ENCODE assay signal across 1 cellular context in the genomic region with DNA sequence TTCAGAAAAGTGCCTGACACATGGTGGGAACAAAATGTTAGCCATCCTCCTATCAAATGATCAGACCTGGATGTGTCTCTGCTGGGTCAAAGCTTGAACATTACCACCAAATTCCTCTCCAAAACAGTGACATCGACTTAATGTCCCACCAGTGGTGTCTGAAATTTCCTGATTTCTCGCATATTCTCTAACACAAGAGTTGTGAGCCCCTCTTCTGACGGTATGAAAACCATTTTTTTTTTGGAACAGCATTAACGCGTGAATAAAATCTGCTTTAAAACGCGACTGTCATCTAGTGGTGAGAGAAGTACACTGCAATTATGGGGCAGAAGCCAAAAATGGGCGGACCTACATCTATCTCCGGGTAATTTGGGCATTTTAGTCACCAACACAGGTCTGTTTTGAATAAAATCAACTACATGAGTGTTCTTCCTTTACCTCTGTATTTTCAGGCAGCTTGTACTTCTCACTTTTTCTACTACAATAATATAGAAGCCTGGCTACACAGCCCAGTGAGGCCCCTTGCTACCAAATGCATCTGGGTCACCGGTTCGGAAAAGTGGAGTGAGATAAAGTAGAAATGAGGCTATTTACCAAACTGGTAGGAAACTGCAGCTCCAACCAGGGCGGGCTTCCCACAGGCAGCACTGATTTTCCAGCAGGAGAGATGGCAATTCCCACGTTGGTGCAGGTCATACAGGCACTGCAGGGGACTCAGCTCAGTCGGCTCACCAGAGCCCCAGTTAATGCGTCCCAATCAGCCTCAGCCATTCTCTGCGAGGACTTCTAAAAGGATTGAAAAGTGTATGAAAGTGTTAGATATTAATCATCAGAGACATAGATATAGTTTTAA.
TF ChIP-seq lines count a peak whose summit lies in the region.

No MANE protein-coding gene starts in this region.

TF ChIP-seq in HepG2, 621 proteins besides CTCF, POLR2A, EP300 and RAD21 (continued from another document and continues in another):
- TF ChIP-seq, protein P1, sequence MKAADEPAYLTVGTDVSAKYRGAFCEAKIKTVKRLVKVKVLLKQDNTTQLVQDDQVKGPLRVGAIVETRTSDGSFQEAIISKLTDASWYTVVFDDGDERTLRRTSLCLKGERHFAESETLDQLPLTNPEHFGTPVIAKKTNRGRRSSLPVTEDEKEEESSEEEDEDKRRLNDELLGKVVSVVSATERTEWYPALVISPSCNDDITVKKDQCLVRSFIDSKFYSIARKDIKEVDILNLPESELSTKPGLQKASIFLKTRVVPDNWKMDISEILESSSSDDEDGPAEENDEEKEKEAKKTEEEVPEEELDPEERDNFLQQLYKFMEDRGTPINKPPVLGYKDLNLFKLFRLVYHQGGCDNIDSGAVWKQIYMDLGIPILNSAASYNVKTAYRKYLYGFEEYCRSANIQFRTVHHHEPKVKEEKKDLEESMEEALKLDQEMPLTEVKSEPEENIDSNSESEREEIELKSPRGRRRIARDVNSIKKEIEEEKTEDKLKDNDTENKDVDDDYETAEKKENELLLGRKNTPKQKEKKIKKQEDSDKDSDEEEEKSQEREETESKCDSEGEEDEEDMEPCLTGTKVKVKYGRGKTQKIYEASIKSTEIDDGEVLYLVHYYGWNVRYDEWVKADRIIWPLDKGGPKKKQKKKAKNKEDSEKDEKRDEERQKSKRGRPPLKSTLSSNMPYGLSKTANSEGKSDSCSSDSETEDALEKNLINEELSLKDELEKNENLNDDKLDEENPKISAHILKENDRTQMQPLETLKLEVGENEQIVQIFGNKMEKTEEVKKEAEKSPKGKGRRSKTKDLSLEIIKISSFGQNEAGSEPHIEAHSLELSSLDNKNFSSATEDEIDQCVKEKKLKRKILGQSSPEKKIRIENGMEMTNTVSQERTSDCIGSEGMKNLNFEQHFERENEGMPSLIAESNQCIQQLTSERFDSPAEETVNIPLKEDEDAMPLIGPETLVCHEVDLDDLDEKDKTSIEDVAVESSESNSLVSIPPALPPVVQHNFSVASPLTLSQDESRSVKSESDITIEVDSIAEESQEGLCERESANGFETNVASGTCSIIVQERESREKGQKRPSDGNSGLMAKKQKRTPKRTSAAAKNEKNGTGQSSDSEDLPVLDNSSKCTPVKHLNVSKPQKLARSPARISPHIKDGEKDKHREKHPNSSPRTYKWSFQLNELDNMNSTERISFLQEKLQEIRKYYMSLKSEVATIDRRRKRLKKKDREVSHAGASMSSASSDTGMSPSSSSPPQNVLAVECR (CRISPR knock-in tag; IDR thresholded peaks at IDR 0.05; ENCODE audit: borderline replicate concordance), result peak; percentile 39; the same call in 1 of the 2 replicates
- TF ChIP-seq GATAD2A (CRISPR knock-in tag; IDR thresholded peaks at IDR 0.05) (peak; percentile 64), KMT2B (CRISPR knock-in tag; IDR thresholded peaks at IDR 0.05) (0 out of 2 replicates have a peak, but pooled peaks have one; percentile 47), MAZ (IDR thresholded peaks at IDR 0.05; ENCODE audit: borderline replicate concordance, low read depth, low read length) (0 out of 2 replicates have a peak, but pooled peaks have one; percentile 25), MAZ (CRISPR knock-in tag; IDR thresholded peaks at IDR 0.05; ENCODE audit: low read depth) (no peak), ELF3 (CRISPR knock-in tag; IDR thresholded peaks at IDR 0.05) (peak; percentile 58; the same call in 1 of the 2 replicates), MIER3 (CRISPR knock-in tag; IDR thresholded peaks at IDR 0.05; ENCODE audit: borderline replicate concordance) (peak; percentile 49), ZNF501 (CRISPR knock-in tag; IDR thresholded peaks at IDR 0.05) (peak; percentile 27; the same call in 1 of the 2 replicates), SOX6 (IDR thresholded peaks at IDR 0.05) (no peak), SOX6 (CRISPR knock-in tag; IDR thresholded peaks at IDR 0.05) (peak; percentile 43; the same call in 1 of the 2 replicates), ZNF17 (CRISPR knock-in tag; IDR thresholded peaks at IDR 0.05) (no peak), SRF (IDR thresholded peaks at IDR 0.05; ENCODE audit: low read depth, low read length) (peak; percentile 51; the same call in 1 of the 2 replicates), YY1 (IDR thresholded peaks at IDR 0.05; ENCODE audit: insufficient read depth, insufficient replicate concordance, low read depth, low read length) (peak; percentile 12), FOSL2 (CRISPR knock-in tag; IDR thresholded peaks at IDR 0.05) (peak; percentile 35; the same call in 1 of the 2 replicates), ZMYM4 (CRISPR knock-in tag; IDR thresholded peaks at IDR 0.05) (no peak), SMC3 (IDR thresholded peaks at IDR 0.05; ENCODE audit: low read length) (peak; percentile 98), HOXA5 (CRISPR knock-in tag; IDR thresholded peaks at IDR 0.05) (peak; percentile 62; the same call in 1 of the 2 replicates), ZNF788 (CRISPR knock-in tag; IDR thresholded peaks at IDR 0.05; ENCODE audit: borderline replicate concordance) (0 out of 2 replicates have a peak, but pooled peaks have one; percentile 37), SMAD3 (CRISPR knock-in tag; IDR thresholded peaks at IDR 0.05) (0 out of 2 replicates have a peak, but pooled peaks have one; percentile 82), RELA (CRISPR knock-in tag; IDR thresholded peaks at IDR 0.05) (0 out of 2 replicates have a peak, but pooled peaks have one; percentile 59)
- TF ChIP-seq, protein P2, sequence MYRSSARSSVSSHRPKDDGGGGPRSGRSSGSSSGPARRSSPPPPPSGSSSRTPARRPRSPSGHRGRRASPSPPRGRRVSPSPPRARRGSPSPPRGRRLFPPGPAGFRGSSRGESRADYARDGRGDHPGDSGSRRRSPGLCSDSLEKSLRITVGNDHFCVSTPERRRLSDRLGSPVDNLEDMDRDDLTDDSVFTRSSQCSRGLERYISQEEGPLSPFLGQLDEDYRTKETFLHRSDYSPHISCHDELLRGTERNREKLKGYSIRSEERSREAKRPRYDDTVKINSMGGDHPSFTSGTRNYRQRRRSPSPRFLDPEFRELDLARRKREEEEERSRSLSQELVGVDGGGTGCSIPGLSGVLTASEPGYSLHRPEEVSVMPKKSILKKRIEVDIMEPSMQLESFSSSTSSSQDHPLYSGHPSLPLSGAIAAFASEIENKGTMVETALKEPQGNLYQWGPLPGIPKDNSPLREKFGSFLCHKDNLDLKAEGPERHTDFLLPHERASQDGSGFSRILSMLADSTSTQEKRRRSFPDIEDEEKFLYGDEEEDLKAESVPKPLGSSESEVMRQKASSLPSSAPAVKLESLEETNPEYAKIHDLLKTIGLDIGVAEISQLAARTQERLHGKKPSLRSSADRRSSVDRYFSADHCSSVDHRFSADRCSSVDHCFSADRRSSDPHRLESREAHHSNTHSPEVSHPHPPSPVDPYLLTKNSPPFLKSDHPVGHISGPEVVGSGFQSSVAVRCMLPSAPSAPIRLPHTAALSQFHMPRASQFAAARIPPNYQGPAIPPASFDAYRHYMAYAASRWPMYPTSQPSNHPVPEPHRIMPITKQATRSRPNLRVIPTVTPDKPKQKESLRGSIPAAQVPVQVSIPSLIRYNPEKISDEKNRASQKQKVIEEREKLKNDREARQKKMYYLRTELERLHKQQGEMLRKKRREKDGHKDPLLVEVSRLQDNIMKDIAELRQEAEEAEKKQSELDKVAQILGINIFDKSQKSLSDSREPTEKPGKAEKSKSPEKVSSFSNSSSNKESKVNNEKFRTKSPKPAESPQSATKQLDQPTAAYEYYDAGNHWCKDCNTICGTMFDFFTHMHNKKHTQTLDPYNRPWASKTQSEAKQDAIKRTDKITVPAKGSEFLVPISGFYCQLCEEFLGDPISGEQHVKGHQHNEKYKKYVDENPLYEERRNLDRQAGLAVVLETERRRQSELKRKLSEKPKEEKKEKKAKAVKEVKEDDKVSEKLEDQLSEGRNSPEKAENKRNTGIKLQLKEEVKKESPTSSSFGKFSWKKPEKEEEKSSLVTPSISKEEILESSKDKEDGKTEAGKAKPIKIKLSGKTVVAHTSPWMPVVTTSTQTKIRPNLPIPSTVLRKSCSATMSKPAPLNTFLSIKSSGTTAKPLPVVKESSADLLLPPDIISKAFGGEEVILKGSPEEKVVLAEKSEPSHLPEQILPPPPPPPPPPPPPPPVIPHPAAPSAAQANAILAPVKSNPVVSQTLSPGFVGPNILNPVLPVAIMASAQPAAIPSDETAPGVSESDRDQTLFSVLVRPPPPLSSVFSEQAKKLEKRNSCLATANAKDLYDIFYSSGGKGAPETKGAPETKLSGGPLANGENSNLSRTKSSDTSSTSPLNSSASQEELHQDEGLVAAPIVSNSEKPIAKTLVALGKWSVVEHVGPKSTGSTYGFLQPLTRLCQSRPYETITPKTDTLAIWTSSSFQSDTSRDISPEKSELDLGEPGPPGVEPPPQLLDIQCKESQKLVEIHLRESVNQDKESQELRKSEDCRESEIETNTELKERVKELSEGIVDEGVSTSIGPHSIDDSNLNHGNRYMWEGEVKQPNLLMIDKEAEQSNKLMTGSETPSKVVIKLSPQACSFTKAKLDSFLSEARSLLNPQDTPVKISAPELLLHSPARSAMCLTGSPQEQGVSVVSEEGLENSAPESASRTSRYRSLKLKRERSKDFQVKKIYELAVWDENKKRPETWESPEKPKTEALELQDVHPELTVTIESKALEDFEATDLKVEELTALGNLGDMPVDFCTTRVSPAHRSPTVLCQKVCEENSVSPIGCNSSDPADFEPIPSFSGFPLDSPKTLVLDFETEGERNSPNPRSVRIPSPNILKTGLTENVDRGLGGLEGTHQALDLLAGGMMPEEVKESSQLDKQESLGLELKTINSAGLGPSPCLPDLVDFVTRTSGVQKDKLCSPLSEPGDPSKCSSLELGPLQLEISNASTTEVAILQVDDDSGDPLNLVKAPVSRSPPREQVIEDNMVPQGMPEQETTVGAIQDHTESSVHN (CRISPR knock-in tag; IDR thresholded peaks at IDR 0.05), result 0 out of 2 replicates have a peak, but pooled peaks have one; percentile 70
- TF ChIP-seq, protein P3, sequence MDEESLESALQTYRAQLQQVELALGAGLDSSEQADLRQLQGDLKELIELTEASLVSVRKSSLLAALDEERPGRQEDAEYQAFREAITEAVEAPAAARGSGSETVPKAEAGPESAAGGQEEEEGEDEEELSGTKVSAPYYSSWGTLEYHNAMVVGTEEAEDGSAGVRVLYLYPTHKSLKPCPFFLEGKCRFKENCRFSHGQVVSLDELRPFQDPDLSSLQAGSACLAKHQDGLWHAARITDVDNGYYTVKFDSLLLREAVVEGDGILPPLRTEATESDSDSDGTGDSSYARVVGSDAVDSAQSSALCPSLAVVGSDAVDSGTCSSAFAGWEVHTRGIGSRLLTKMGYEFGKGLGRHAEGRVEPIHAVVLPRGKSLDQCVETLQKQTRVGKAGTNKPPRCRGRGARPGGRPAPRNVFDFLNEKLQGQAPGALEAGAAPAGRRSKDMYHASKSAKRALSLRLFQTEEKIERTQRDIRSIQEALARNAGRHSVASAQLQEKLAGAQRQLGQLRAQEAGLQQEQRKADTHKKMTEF (CRISPR knock-in tag; IDR thresholded peaks at IDR 0.05), result peak; percentile 78
- TF ChIP-seq, protein P4, sequence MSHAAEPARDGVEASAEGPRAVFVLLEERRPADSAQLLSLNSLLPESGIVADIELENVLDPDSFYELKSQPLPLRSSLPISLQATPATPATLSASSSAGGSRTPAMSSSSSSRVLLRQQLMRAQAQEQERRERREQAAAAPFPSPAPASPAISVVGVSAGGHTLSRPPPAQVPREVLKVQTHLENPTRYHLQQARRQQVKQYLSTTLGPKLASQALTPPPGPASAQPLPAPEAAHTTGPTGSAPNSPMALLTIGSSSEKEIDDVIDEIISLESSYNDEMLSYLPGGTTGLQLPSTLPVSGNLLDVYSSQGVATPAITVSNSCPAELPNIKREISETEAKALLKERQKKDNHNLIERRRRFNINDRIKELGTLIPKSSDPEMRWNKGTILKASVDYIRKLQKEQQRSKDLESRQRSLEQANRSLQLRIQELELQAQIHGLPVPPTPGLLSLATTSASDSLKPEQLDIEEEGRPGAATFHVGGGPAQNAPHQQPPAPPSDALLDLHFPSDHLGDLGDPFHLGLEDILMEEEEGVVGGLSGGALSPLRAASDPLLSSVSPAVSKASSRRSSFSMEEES (CRISPR knock-in tag; IDR thresholded peaks at IDR 0.05), result peak; percentile 47; the same call in 1 of the 2 replicates
- TF ChIP-seq, protein P5, sequence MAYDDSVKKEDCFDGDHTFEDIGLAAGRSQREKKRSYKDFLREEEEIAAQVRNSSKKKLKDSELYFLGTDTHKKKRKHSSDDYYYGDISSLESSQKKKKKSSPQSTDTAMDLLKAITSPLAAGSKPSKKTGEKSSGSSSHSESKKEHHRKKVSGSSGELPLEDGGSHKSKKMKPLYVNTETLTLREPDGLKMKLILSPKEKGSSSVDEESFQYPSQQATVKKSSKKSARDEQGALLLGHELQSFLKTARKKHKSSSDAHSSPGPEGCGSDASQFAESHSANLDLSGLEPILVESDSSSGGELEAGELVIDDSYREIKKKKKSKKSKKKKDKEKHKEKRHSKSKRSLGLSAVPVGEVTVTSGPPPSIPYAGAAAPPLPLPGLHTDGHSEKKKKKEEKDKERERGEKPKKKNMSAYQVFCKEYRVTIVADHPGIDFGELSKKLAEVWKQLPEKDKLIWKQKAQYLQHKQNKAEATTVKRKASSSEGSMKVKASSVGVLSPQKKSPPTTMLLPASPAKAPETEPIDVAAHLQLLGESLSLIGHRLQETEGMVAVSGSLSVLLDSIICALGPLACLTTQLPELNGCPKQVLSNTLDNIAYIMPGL (CRISPR knock-in tag; IDR thresholded peaks at IDR 0.05; ENCODE audit: borderline replicate concordance in 1 of 2, low read depth in 1 of 2), result peak in 1 of 2 experiments; percentile 56; a peak in 1 of 4 replicates
- TF ChIP-seq, protein P6, sequence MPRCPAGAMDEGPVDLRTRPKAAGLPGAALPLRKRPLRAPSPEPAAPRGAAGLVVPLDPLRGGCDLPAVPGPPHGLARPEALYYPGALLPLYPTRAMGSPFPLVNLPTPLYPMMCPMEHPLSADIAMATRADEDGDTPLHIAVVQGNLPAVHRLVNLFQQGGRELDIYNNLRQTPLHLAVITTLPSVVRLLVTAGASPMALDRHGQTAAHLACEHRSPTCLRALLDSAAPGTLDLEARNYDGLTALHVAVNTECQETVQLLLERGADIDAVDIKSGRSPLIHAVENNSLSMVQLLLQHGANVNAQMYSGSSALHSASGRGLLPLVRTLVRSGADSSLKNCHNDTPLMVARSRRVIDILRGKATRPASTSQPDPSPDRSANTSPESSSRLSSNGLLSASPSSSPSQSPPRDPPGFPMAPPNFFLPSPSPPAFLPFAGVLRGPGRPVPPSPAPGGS (CRISPR knock-in tag; IDR thresholded peaks at IDR 0.05), result no peak
- TF ChIP-seq, protein P7, sequence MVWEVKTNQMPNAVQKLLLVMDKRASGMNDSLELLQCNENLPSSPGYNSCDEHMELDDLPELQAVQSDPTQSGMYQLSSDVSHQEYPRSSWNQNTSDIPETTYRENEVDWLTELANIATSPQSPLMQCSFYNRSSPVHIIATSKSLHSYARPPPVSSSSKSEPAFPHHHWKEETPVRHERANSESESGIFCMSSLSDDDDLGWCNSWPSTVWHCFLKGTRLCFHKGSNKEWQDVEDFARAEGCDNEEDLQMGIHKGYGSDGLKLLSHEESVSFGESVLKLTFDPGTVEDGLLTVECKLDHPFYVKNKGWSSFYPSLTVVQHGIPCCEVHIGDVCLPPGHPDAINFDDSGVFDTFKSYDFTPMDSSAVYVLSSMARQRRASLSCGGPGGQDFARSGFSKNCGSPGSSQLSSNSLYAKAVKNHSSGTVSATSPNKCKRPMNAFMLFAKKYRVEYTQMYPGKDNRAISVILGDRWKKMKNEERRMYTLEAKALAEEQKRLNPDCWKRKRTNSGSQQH (CRISPR knock-in tag; IDR thresholded peaks at IDR 0.05; ENCODE audit: low read depth), result 0 out of 2 replicates have a peak, but pooled peaks have one; percentile 45
- TF ChIP-seq, protein P8, sequence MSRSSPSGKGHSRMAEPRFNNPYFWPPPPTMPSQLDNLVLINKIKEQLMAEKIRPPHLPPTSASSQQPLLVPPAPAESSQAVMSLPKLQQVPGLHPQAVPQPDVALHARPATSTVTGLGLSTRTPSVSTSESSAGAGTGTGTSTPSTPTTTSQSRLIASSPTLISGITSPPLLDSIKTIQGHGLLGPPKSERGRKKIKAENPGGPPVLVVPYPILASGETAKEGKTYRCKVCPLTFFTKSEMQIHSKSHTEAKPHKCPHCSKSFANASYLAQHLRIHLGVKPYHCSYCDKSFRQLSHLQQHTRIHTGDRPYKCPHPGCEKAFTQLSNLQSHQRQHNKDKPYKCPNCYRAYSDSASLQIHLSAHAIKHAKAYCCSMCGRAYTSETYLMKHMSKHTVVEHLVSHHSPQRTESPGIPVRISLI (CRISPR knock-in tag; IDR thresholded peaks at IDR 0.05; ENCODE audit: borderline replicate concordance), result peak; percentile 92
